Comparison of ENCODE assay signal across 1 cellular context in genomic region chr2:30428827-30429461, GRCh38.
TF ChIP-seq lines count a peak whose summit lies in the region.

No MANE protein-coding gene starts in this region.

TF ChIP-seq in HepG2, 621 proteins besides CTCF, POLR2A, EP300 and RAD21:
- TF ChIP-seq SIN3B (IDR thresholded peaks at IDR 0.05; ENCODE audit: low read length) (no peak), NFKB2 (CRISPR knock-in tag; IDR thresholded peaks at IDR 0.05; ENCODE audit: borderline replicate concordance) (no peak), FUBP1 (CRISPR knock-in tag; IDR thresholded peaks at IDR 0.05; ENCODE audit: borderline replicate concordance) (no peak), ZNF510 (CRISPR knock-in tag; IDR thresholded peaks at IDR 0.05; ENCODE audit: low read depth) (no peak), CENPT (CRISPR knock-in tag; IDR thresholded peaks at IDR 0.05; ENCODE audit: low read depth) (no peak), ZNF672 (CRISPR knock-in tag; IDR thresholded peaks at IDR 0.05) (no peak), TIGD3 (CRISPR knock-in tag; IDR thresholded peaks at IDR 0.05; ENCODE audit: borderline replicate concordance) (no peak), CC2D1A (CRISPR knock-in tag; IDR thresholded peaks at IDR 0.05) (no peak), PPARG (CRISPR knock-in tag; conservative IDR thresholded peaks at IDR 0.05) (no peak), ZNF17 (CRISPR knock-in tag; IDR thresholded peaks at IDR 0.05) (no peak), REPIN1 (CRISPR knock-in tag; IDR thresholded peaks at IDR 0.05; ENCODE audit: borderline replicate concordance, low read depth) (no peak), SMARCE1 (IDR thresholded peaks at IDR 0.05; ENCODE audit: borderline replicate concordance) (no peak), GLI4 (CRISPR knock-in tag; IDR thresholded peaks at IDR 0.05; ENCODE audit: borderline replicate concordance) (no peak), TFDP2 (CRISPR knock-in tag; IDR thresholded peaks at IDR 0.05) (no peak), GMEB2 (CRISPR knock-in tag; IDR thresholded peaks at IDR 0.05; ENCODE audit: low read depth) (no peak), ZNF800 (CRISPR knock-in tag; IDR thresholded peaks at IDR 0.05) (no peak), ZNF44 (CRISPR knock-in tag; IDR thresholded peaks at IDR 0.05) (no peak), FLYWCH1 (CRISPR knock-in tag; IDR thresholded peaks at IDR 0.05) (no peak), SP2 (CRISPR knock-in tag; IDR thresholded peaks at IDR 0.05) (no peak)
